ENCODE assay signal across 1 cellular context in the genomic region with DNA sequence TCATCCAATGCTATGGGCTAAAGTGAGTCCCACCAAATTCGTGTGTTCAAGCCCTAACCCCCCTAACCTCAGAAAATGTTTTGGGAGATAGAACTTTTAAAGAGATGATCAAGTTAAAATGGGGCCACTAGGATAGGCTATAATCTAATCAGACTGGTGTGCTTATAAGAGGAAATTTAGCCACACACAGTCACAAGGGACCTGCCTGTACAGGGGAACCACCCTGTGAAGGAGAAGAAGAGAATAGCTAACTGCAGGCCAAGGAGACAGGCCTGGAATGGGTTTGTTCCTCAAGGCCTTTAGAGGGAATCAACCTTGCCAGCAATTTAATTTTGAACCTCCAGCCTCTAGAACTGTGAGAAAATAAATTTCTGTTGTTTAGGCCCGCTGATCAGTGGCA.
TF ChIP-seq lines count a peak whose summit lies in the region.

No MANE protein-coding gene starts in this region.

TF ChIP-seq in GM12878, 131 proteins besides CTCF, POLR2A, EP300 and RAD21 (continued from another document):
- TF ChIP-seq, protein P1, sequence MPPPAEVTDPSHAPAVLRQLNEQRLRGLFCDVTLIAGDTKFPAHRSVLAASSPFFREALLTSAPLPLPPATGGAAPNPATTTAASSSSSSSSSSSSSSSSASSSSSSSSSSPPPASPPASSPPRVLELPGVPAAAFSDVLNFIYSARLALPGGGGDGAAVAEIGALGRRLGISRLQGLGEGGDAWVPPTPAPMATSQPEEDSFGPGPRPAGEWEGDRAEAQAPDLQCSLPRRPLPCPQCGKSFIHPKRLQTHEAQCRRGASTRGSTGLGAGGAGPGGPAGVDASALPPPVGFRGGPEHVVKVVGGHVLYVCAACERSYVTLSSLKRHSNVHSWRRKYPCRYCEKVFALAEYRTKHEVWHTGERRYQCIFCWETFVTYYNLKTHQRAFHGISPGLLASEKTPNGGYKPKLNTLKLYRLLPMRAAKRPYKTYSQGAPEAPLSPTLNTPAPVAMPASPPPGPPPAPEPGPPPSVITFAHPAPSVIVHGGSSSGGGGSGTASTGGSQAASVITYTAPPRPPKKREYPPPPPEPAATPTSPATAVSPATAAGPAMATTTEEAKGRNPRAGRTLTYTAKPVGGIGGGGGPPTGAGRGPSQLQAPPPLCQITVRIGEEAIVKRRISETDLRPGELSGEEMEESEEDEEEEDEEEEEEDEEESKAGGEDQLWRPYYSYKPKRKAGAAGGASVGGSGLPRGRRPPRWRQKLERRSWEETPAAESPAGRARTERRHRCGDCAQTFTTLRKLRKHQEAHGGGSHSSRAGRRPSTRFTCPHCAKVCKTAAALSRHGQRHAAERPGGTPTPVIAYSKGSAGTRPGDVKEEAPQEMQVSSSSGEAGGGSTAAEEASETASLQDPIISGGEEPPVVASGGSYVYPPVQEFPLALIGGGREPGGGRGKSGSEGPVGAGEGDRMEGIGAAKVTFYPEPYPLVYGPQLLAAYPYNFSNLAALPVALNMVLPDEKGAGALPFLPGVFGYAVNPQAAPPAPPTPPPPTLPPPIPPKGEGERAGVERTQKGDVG (CRISPR knock-in tag; IDR thresholded peaks at IDR 0.05): no peak
- TF ChIP-seq CHD2 (IDR thresholded peaks at IDR 0.05; ENCODE audit: borderline replicate concordance, low read depth, low read length) (no peak), NFXL1 (IDR thresholded peaks at IDR 0.05; ENCODE audit: borderline replicate concordance) (no peak)
